In genomic region chr4:473575-474457, GRCh38 we compare ENCODE assay signal across 8 cellular contexts. TPM values are rescaled to one million over a fixed set of nuclear protein-coding genes. Genes with fewer than 3 reads are reported as not detected.
DNase-seq lines count a peak whose midpoint lies in the region; ATAC-seq and TF ChIP-seq lines count a peak whose summit lies in the region.

No MANE protein-coding gene starts in this region.

- H3K9me3 ChIP-seq in right atrium auricular region, result peaks cover 0 to 19% of the 10 kb centered on the region in 2 donors
- H3K9me3 ChIP-seq in prostate gland, result no peaks in the 10 kb centered on the region

- peak overlapping the region; percentile 76 for H3K4me3 ChIP-seq in GM12865 (ENCODE audit: low read depth, low read length)
- peak overlapping the region; percentile 96 to 97 for H3K4me3 ChIP-seq in right atrium auricular region
- H3K4me3 ChIP-seq in prostate gland, result peak overlapping the region; percentile 75 to 85
- H3K4me3 ChIP-seq in urinary bladder (ENCODE audit: low read depth, low read length), result peak overlapping the region; percentile 87

- peak; percentile 62 for TF ChIP-seq POLR2A in prostate gland (IDR thresholded peaks at IDR 0.05)

- TF ChIP-seq CTCF in GM12865 (IDR thresholded peaks at IDR 0.05; ENCODE audit: insufficient read depth, low read depth, low read length, missing control alignments), result no peak
- no peak for TF ChIP-seq CTCF in right atrium auricular region (IDR thresholded peaks at IDR 0.05)
- no peak for TF ChIP-seq CTCF in prostate gland (IDR thresholded peaks at IDR 0.05)

- H3K27me3 ChIP-seq in right atrium auricular region, result no peaks in the 10 kb centered on the region
- no peaks in the 10 kb centered on the region for H3K27me3 ChIP-seq in prostate gland (replicated peaks; ENCODE audit: insufficient read depth)

- intact Hi-C loops in prostate gland (cut with DNase I), result no loop called here

- WGBS in prostate gland, result under 1% methylated on average over 55 of the region's 55 CpGs
- WGBS in urinary bladder, result under 1% methylated on average over 55 of the region's 55 CpGs

- peaks cover 23% of the 10 kb centered on the region for H3K36me3 ChIP-seq in right atrium auricular region
- no peaks in the 10 kb centered on the region for H3K36me3 ChIP-seq in prostate gland
- peaks cover 4% of the 10 kb centered on the region for H3K36me3 ChIP-seq in urinary bladder (ENCODE audit: insufficient read depth)

- no peaks in the 10 kb centered on the region for H3K27me3 Mint-ChIP-seq in T-helper 1 cell treated with Interleukin-12 subunit alpha and Interleukin-12 subunit beta and Interleukin-4 antibody, amounts not matched to agents 30 μg/mL and 1 μg/mL, for 36 hours (ENCODE audit: low read depth)

- H3K27ac ChIP-seq in angular gyrus (ENCODE audit: low read depth, low read length) (peak overlapping the region; percentile 80), right atrium auricular region (peak overlapping the region; percentile 85 to 93), prostate gland (peak overlapping the region; percentile 82 to 89), urinary bladder (ENCODE audit: low read depth) (peak overlapping the region; percentile 88)

- H3K4me1 ChIP-seq in right atrium auricular region (peaks cover 0 to 20% of the 10 kb centered on the region in 2 donors), prostate gland (replicated peaks) (no peaks in the 10 kb centered on the region), urinary bladder (ENCODE audit: insufficient read depth) (no peaks in the 10 kb centered on the region)

- ATAC-seq in HG02759 (IDR thresholded peaks at IDR 0.05; ENCODE audit: unreplicated experiment), result peak; percentile 99

- DNase-seq in GM12865 (ENCODE audit: low read depth) (peak; percentile 99), NCI-H1436 (lab: John Stamatoyannopoulos, UW) (peak; percentile 97), right atrium auricular region (ENCODE audit: low spot score) (peak; percentile 99), prostate gland (ENCODE audit: low spot score) (peak; percentile 98)

- peaks cover 59% of the 10 kb centered on the region for H3K36me3 Mint-ChIP-seq in T-helper 1 cell treated with Interleukin-12 subunit alpha and Interleukin-12 subunit beta and Interleukin-4 antibody, amounts not matched to agents 30 μg/mL and 1 μg/mL, for 36 hours (ENCODE audit: low read depth)

- H3K4me1 Mint-ChIP-seq in T-helper 1 cell treated with Interleukin-12 subunit alpha and Interleukin-12 subunit beta and Interleukin-4 antibody, amounts not matched to agents 30 μg/mL and 1 μg/mL, for 36 hours (ENCODE audit: low read depth), result peaks cover 23% of the 10 kb centered on the region

- peak overlapping the region; percentile 99 for H3K27ac Mint-ChIP-seq in T-helper 1 cell treated with Interleukin-12 subunit alpha and Interleukin-12 subunit beta and Interleukin-4 antibody, amounts not matched to agents 30 μg/mL and 1 μg/mL, for 36 hours

- peak overlapping the region; percentile 99 for H3K4me3 Mint-ChIP-seq in T-helper 1 cell treated with Interleukin-12 subunit alpha and Interleukin-12 subunit beta and Interleukin-4 antibody, amounts not matched to agents 30 μg/mL and 1 μg/mL, for 36 hours

- peaks cover 59% of the 10 kb centered on the region for H3K9me3 Mint-ChIP-seq in T-helper 1 cell treated with Interleukin-12 subunit alpha and Interleukin-12 subunit beta and Interleukin-4 antibody, amounts not matched to agents 30 μg/mL and 1 μg/mL, for 36 hours

RNA-seq across cellular contexts. Expression of gene ZNF721, which starts 25.1 kb away (rescaled TPM):
- total RNA-seq in right atrium auricular region (1 to 10 TPM; 7.3 to 8.2 TPM), prostate gland (10 to 100 TPM; 18.4 to 28.2 TPM), urinary bladder (56.5 TPM)
- 12.4 TPM for polyA plus RNA-seq in urinary bladder

RNA-seq across cellular contexts. Expression of gene PIGG, which starts 25.2 kb away (rescaled TPM):
- total RNA-seq in right atrium auricular region (10 to 100 TPM; 14.8 to 25.3 TPM), prostate gland (10 to 100 TPM; 42.8 to 73.3 TPM), urinary bladder (38.8 TPM)
- 35.9 TPM for polyA plus RNA-seq in urinary bladder

Comparison
In these comparisons a context has a peak if more than half of its experiments do, and no peak if none do; other contexts are left out.
1. Peak in every context shown above with its lines: DNase-seq, ATAC-seq, H3K4me3 ChIP-seq and H3K27ac ChIP-seq.